In the genomic region with DNA sequence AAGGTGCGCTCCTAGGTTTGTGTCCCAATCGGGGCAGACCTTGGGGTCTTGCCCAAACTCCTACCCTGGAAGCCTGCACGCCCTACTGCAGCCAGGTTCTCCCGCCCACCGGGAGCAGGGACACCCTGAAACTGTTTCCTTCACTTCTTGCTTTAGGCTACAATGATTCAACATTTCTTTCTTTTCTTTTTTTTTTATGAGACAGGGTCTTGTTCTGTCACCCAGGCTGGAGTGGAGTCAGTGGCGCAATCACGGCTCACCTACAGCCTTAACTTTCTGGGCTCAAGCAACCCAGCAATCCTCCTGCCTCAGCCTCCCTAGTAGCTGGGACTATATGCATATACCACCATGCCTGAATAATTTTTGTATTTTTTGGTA, we compare ENCODE assay signal across 8 cellular contexts.
DNase-seq lines count a peak whose midpoint lies in the region; ATAC-seq and TF ChIP-seq lines count a peak whose summit lies in the region.

No MANE protein-coding gene starts in this region.

- TF ChIP-seq CTCF in heart left ventricle (IDR thresholded peaks at IDR 0.05) (no peak), ascending aorta (IDR thresholded peaks at IDR 0.05) (no peak), upper lobe of left lung (IDR thresholded peaks at IDR 0.05) (no peak)

- H3K9ac ChIP-seq in mucosa of stomach (ENCODE audit: low read length), result peak overlapping the region; percentile 23

- 71 to 81% (median 79%) methylated on average over 7 of the region's 7 CpGs for WGBS in heart left ventricle, 4 donors
- WGBS in upper lobe of left lung, 2 donors, result 78 to 84% methylated on average over 7 of the region's 7 CpGs

- TF ChIP-seq POLR2A in heart left ventricle (IDR thresholded peaks at IDR 0.05) (no peak), upper lobe of left lung (IDR thresholded peaks at IDR 0.05) (no peak)

- no peak for TF ChIP-seq EP300 in upper lobe of left lung (IDR thresholded peaks at IDR 0.05)

- intact Hi-C loops in heart left ventricle (cut with DNase I), result loop anchor here in 4 of 10 donors (5.0 kb wide), 1 partner anchor 74 kb away; a partner anchor contains a TSS
- intact Hi-C loops in left ventricle myocardium superior (cut with micrococcal nuclease), result no loop called here
- intact Hi-C loops in ascending aorta (cut with DNase I), result loop anchor here (2.0 kb wide), 1 partner anchor 73 kb away; no protein-coding TSS in a partner anchor

- peaks cover 0 to 100% (median 89%) of the 10 kb centered on the region in 12 donors for H3K4me1 ChIP-seq in heart left ventricle
- peaks cover 45 to 80% of the 10 kb centered on the region in 2 donors for H3K4me1 ChIP-seq in ascending aorta
- peaks cover 34% of the 10 kb centered on the region for H3K4me1 ChIP-seq in mucosa of stomach (ENCODE audit: control insufficient read depth, insufficient read depth, low read length)
- peaks cover 70 to 96% (median 86%) of the 10 kb centered on the region in 4 donors for H3K4me1 ChIP-seq in upper lobe of left lung

- H3K4me3 ChIP-seq in heart left ventricle, result peak overlapping the region in 1 of 12 donors; percentile 23
- peak overlapping the region in 1 of 2 donors; percentile 32 for H3K4me3 ChIP-seq in ascending aorta
- H3K4me3 ChIP-seq in mucosa of stomach (ENCODE audit: low read length), result no peak overlapping the region
- no peak overlapping the region for H3K4me3 ChIP-seq in upper lobe of left lung

- DNase-seq in heart left ventricle (no peak), left ventricle myocardium superior (no peak), ascending aorta (ENCODE audit: low spot score in 2 of 2) (no peak), upper lobe of left lung (no peak), NCI-H1930 (lab: John Stamatoyannopoulos, UW) (no peak)

- H3K9me3 ChIP-seq in heart left ventricle (no peaks in the 10 kb centered on the region), ascending aorta (no peaks in the 10 kb centered on the region), mucosa of stomach (ENCODE audit: control insufficient read depth, low read length) (no peaks in the 10 kb centered on the region), upper lobe of left lung (no peaks in the 10 kb centered on the region)

- H3K27me3 ChIP-seq in heart left ventricle (no peaks in the 10 kb centered on the region), ascending aorta (no peaks in the 10 kb centered on the region), mucosa of stomach (ENCODE audit: control insufficient read depth, insufficient read depth, low read length) (no peaks in the 10 kb centered on the region), upper lobe of left lung (no peaks in the 10 kb centered on the region)

- ATAC-seq in heart left ventricle (no peak), left ventricle myocardium superior (no peak), upper lobe of left lung (ENCODE audit: low FRiP score in 2 of 2) (no peak), GM19023 (IDR thresholded peaks at IDR 0.05; ENCODE audit: unreplicated experiment) (no peak), GM18909 (IDR thresholded peaks at IDR 0.05; ENCODE audit: poor library complexity, unreplicated experiment) (no peak)

- H3K27ac ChIP-seq in heart left ventricle (peak overlapping the region in 10 of 12 donors; percentile 61 to 95 (median 89)), ascending aorta (peak overlapping the region; percentile 91 to 95), upper lobe of left lung (peak overlapping the region in 3 of 4 donors; percentile 76 to 87 (median 85))

- H3K36me3 ChIP-seq in heart left ventricle (no peaks in the 10 kb centered on the region), ascending aorta (no peaks in the 10 kb centered on the region), mucosa of stomach (ENCODE audit: control insufficient read depth, insufficient read depth, low read length) (no peaks in the 10 kb centered on the region), upper lobe of left lung (no peaks in the 10 kb centered on the region)
